In genomic region chr1:109739738-109740614, GRCh38 we compare ENCODE assay signal across 1 cellular context.
TF ChIP-seq lines count a peak whose summit lies in the region.

No MANE protein-coding gene starts in this region.

TF ChIP-seq in HepG2, 621 proteins besides CTCF, POLR2A, EP300 and RAD21 (continued from another document and continues in another):
- TF ChIP-seq ZBTB46 (CRISPR knock-in tag; IDR thresholded peaks at IDR 0.05; ENCODE audit: borderline replicate concordance) (no peak), ZHX1 (CRISPR knock-in tag; IDR thresholded peaks at IDR 0.05; ENCODE audit: low read depth) (0 out of 2 replicates have a peak, but pooled peaks have one; percentile 13), ZFYVE20 (CRISPR knock-in tag; IDR thresholded peaks at IDR 0.05; ENCODE audit: borderline replicate concordance, low read depth) (peak; percentile 27), CREB3 (CRISPR knock-in tag; IDR thresholded peaks at IDR 0.05) (no peak), ONECUT2 (CRISPR knock-in tag; IDR thresholded peaks at IDR 0.05) (no peak), NR0B2 (CRISPR knock-in tag; IDR thresholded peaks at IDR 0.05) (no peak), MTA3 (CRISPR knock-in tag; IDR thresholded peaks at IDR 0.05) (no peak), KIAA2018 (CRISPR knock-in tag; IDR thresholded peaks at IDR 0.05; ENCODE audit: borderline replicate concordance) (no peak), MLX (CRISPR knock-in tag; IDR thresholded peaks at IDR 0.05) (peak; percentile 40; the same call in 1 of the 2 replicates), GTF3A (CRISPR knock-in tag; conservative IDR thresholded peaks at IDR 0.05) (no peak), THAP11 (CRISPR knock-in tag; IDR thresholded peaks at IDR 0.05) (no peak), BRCA1 (CRISPR knock-in tag; IDR thresholded peaks at IDR 0.05) (no peak), MED8 (CRISPR knock-in tag; IDR thresholded peaks at IDR 0.05; ENCODE audit: insufficient replicate concordance) (no peak), ZBTB26 (CRISPR knock-in tag; IDR thresholded peaks at IDR 0.05; ENCODE audit: borderline replicate concordance) (no peak), SIN3B (IDR thresholded peaks at IDR 0.05; ENCODE audit: low read length) (no peak), ZSCAN20 (CRISPR knock-in tag; IDR thresholded peaks at IDR 0.05; ENCODE audit: borderline replicate concordance) (no peak), HOXA5 (CRISPR knock-in tag; IDR thresholded peaks at IDR 0.05) (no peak), RARG (CRISPR knock-in tag; IDR thresholded peaks at IDR 0.05; ENCODE audit: low read depth) (no peak), PLRG1 (conservative IDR thresholded peaks at IDR 0.05) (no peak), MEIS2 (CRISPR knock-in tag; IDR thresholded peaks at IDR 0.05) (no peak), PBX2 (CRISPR knock-in tag; IDR thresholded peaks at IDR 0.05) (no peak), MXI1 (IDR thresholded peaks at IDR 0.05; ENCODE audit: borderline replicate concordance, low read depth, low read length) (0 out of 3 replicates have a peak, but pooled peaks have one; percentile 23), CREBL2 (CRISPR knock-in tag; IDR thresholded peaks at IDR 0.05; ENCODE audit: borderline replicate concordance) (no peak; the same call in 1 of the 2 replicates), NAIF1 (CRISPR knock-in tag; IDR thresholded peaks at IDR 0.05; ENCODE audit: borderline replicate concordance) (no peak), ZNF280D (CRISPR knock-in tag; IDR thresholded peaks at IDR 0.05) (peak; percentile 34; the same call in 1 of the 2 replicates), ZNF781 (CRISPR knock-in tag; IDR thresholded peaks at IDR 0.05; ENCODE audit: borderline replicate concordance, not compliant biosample characterization) (peak; percentile 23)
